Comparison of ENCODE assay signal across 18 cellular contexts in genomic region chr14:38593477-38593876, GRCh38.
"Had no signal": no experiment of that assay in that cellular context is flagged by ENCODE, and none has a peak within 500 bp of the region (broad histone marks: within the 10 kb centered on the region; RNA-seq: fewer than 3 reads in every experiment).

No MANE protein-coding gene starts in this region.

- DNase-seq: colonic mucosa; dermis blood vessel endothelial cell; esophagus squamous epithelium; foreskin melanocyte; head of caudate nucleus; hypothalamus; kidney glomerular epithelial cell; lower lobe of right lung; natural killer cell; posterior cingulate gyrus; stimulated activated CD4-positive, alpha-beta T cell treated with anti-CD3 and anti-CD28 coated beads, Interleukin-4, amount 100 ng/mL, for 1 hour; stimulated activated naive CD8-positive, alpha-beta T cell treated with anti-CD3 and anti-CD28 coated beads, Interleukin-15, amount 100 ng/mL, for 72 hours; testis; upper lobe of right lung had no signal

- H3K9me3 ChIP-seq: colonic mucosa, esophagus squamous epithelium, lower lobe of right lung, testis, tibial nerve, upper lobe of right lung, vagina had no signal

- H3K4me1 ChIP-seq: colonic mucosa, esophagus squamous epithelium, lower lobe of right lung, testis, tibial nerve, upper lobe of right lung, vagina had no signal

- H3K4me3 ChIP-seq: colonic mucosa, esophagus squamous epithelium, lower lobe of right lung, testis, tibial nerve, upper lobe of right lung, vagina had no signal

- H3K27ac ChIP-seq: colonic mucosa, esophagus squamous epithelium, lower lobe of right lung, testis, tibial nerve, upper lobe of right lung, vagina had no signal

- ATAC-seq: left lobe of liver; lower lobe of right lung; natural killer cell; stimulated activated memory B cell treated with anti-CD40 and anti-IgM and Interleukin-4, amounts not matched to agents 10 μg/mL and 1 μg/mL and 100 μg/mL, for 72 hours; stimulated activated naive CD8-positive, alpha-beta T cell treated with anti-CD3 and anti-CD28 coated beads, Interleukin-15, amount 100 ng/mL, for 72 hours; upper lobe of right lung had no signal

- H3K27me3 ChIP-seq: colonic mucosa, esophagus squamous epithelium, testis, tibial nerve, upper lobe of right lung, vagina had no signal

- H3K36me3 ChIP-seq: colonic mucosa, esophagus squamous epithelium, lower lobe of right lung, tibial nerve, upper lobe of right lung, vagina had no signal
